ENCODE assay signal across 27 cellular contexts in the genomic region with DNA sequence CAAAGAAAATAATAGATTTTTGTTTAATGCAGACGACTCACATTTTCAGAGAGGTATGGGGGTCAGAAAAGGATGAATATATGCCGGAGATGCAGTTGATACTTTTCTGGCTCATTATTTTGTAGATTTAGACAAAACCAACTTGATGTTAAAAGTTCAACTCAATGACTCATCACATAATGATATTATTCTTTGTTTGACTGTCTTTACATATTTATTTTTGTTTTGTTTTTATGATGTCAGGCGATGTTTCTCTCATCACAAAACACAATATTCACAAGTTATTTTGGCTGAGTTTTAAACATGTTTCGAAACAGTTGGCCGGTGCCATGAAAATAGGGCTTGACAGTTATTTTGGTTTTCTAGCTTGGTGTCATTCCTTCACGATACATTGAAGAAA. TPM values are rescaled to one million over a fixed set of nuclear protein-coding genes. Genes with fewer than 3 reads are reported as not detected.
DNase-seq lines count a peak whose midpoint lies in the region; ATAC-seq, FAIRE-seq and TF ChIP-seq lines count a peak whose summit lies in the region.
"Had no signal": no experiment of that assay in that cellular context is flagged by ENCODE, and none has a peak within 500 bp of the region (broad histone marks: within the 10 kb centered on the region; RNA-seq: fewer than 3 reads in every experiment).

No MANE protein-coding gene starts in this region.

- H3K27ac ChIP-seq in A549 (no peak overlapping the region), IMR-90 (ENCODE audit: insufficient read depth, low read length) (no peak overlapping the region)
- H3K27ac ChIP-seq: BLaER1 treated with 17β-estradiol and CSF1 and Interleukin-3, amounts not matched to agents 10 nM and 100 nM; lower lobe of right lung; spleen; tibial artery; VCaP had no signal

- H3K9me3 ChIP-seq in A549 = peaks cover 4% of the 10 kb centered on the region; the same call in 2 of the 3 replicates
- 0 out of 2 replicates have a peak, but pooled peaks cover 2% of the 10 kb centered on the region for H3K9me3 ChIP-seq in IMR-90 (ENCODE audit: control insufficient read depth, insufficient read depth, low read length)
- H3K9me3 ChIP-seq: HAP-1, lower lobe of right lung, tibial artery had no signal

- no peak overlapping the region for H4K91ac ChIP-seq in IMR-90 (ENCODE audit: insufficient read depth, low read depth, low read length)

- H2BK5ac ChIP-seq in IMR-90 (ENCODE audit: low read depth, low read length, poor library complexity, severe bottlenecking) = no peak overlapping the region

- H4K5ac ChIP-seq in IMR-90 (ENCODE audit: low read depth, low read length) = no peak overlapping the region

- no peaks in the 10 kb centered on the region for H3K36me3 ChIP-seq in IMR-90 (ENCODE audit: control insufficient read depth, insufficient read depth, low read length)
- H3K36me3 ChIP-seq: BLaER1 treated with 17β-estradiol and CSF1 and Interleukin-3, amounts not matched to agents 10 nM and 100 nM; HAP-1; lower lobe of right lung; spleen; tibial artery had no signal

- no peak for DNase-seq in A549 (ENCODE audit: low read depth in 1 of 2, low spot score in 1 of 2)
- peak; percentile 57 for DNase-seq in IMR-90
- peak; percentile 18 to 32 for DNase-seq in dermis microvascular lymphatic vessel endothelial cell (ENCODE audit: low read depth in 2 of 2)
- peak; percentile 49 for DNase-seq in myocyte (ENCODE audit: low read depth)
- DNase-seq in C1 segment of cervical spinal cord (lab: John Stamatoyannopoulos, UW) = no peak
- no peak for DNase-seq in cortex of kidney (lab: John Stamatoyannopoulos, UW)
- DNase-seq in NCI-H1048 (lab: John Stamatoyannopoulos, UW) = no peak
- DNase-seq: activated CD4-positive, alpha-beta T cell treated with anti-CD3 and anti-CD28 coated beads, Interleukin-2, amount 50 U/mL, for 1 hour; activated naive CD8-positive, alpha-beta T cell treated with anti-CD3 and anti-CD28 coated beads, Interleukin-2, amount 10 ng/mL, durations not matched to agents 7 days and 5 days; lower lobe of right lung; NCI-H187; NCI-H748 treated with DMSO at 0.1 percent for 48 hours; spleen; stimulated activated CD4-positive, alpha-beta T cell treated with anti-CD3 and anti-CD28 coated beads, Interleukin-4, amount 100 ng/mL, for 24 hours; stimulated activated naive CD8-positive, alpha-beta T cell treated with anti-CD3 and anti-CD28 coated beads, Interleukin-15, Interleukin-2, amounts not matched to agents 100 U/mL and 50 U/mL, for 24 hours; tibial artery had no signal

- peaks cover 24% of the 10 kb centered on the region for H3K27me3 ChIP-seq in IMR-90 (ENCODE audit: control insufficient read depth, insufficient read depth, low read length)
- H3K27me3 ChIP-seq: BLaER1 treated with 17β-estradiol and CSF1 and Interleukin-3, amounts not matched to agents 10 nM and 100 nM had no signal

- no peak overlapping the region for H3K14ac ChIP-seq in IMR-90 (replicated peaks; ENCODE audit: low read depth, low read length)

- H2BK15ac ChIP-seq in IMR-90 (ENCODE audit: low read depth, low read length) = no peak overlapping the region

- TF ChIP-seq RAD21 in A549 (conservative IDR thresholded peaks at IDR 0.05 in 1 of 2, IDR thresholded peaks at IDR 0.05 in 1 of 2) (no peak), IMR-90 (IDR thresholded peaks at IDR 0.05; ENCODE audit: low read length) (no peak)

- H3K18ac ChIP-seq in IMR-90 (ENCODE audit: low read depth, low read length) = no peak overlapping the region

- TF ChIP-seq CTCF in A549 (IDR thresholded peaks at IDR 0.05) (no peak), IMR-90 (conservative IDR thresholded peaks at IDR 0.05; ENCODE audit: low read depth, low read length) (no peak)

- no peak overlapping the region for H2AK5ac ChIP-seq in IMR-90 (ENCODE audit: low read depth, low read length)

- H3K4me3 ChIP-seq in A549 (no peak overlapping the region), IMR-90 (ENCODE audit: insufficient read depth, low read depth, low read length) (no peak overlapping the region)
- H3K4me3 ChIP-seq: BLaER1 treated with 17β-estradiol and CSF1 and Interleukin-3, amounts not matched to agents 10 nM and 100 nM; HAP-1; K562; lower lobe of right lung; spleen; tibial artery had no signal

- no TSS peak for BruUV-seq in IMR-90 (replicated peaks; lab: Mats Ljungman, UMichigan)

- no peak overlapping the region for H2BK20ac ChIP-seq in IMR-90 (ENCODE audit: low read depth, low read length)

- no peak overlapping the region for H2BK120ac ChIP-seq in IMR-90 (ENCODE audit: low read depth, low read length)

- no peak for FAIRE-seq in A549 (lab: Jason Lieb, UNC)
- FAIRE-seq: A204.1, bronchial epithelial cell, K562, keratinocyte had no signal

- CTCF ChIA-PET in A549 (lab: Yijun Ruan, JAX) (no interaction called here), IMR-90 (lab: Yijun Ruan, JAX) (no interaction called here)

- in situ Hi-C loops in IMR-90 (cut with MboI; ENCODE audit: low sequenced_read_pairs) = no loop called here

- 0 out of 3 replicates have a peak, but pooled peaks cover 3% of the 10 kb centered on the region for H3K4me1 ChIP-seq in A549
- peaks cover 7% of the 10 kb centered on the region for H3K4me1 ChIP-seq in IMR-90 (ENCODE audit: control insufficient read depth, insufficient read depth, low read length)
- H3K4me1 ChIP-seq: BLaER1 treated with 17β-estradiol and CSF1 and Interleukin-3, amounts not matched to agents 10 nM and 100 nM; HAP-1 had no signal

- H3K4me2 ChIP-seq in A549 (no peak overlapping the region), IMR-90 (ENCODE audit: low read depth, low read length) (peak overlapping the region; percentile 36; the same call in 1 of the 2 replicates)
- H3K4me2 ChIP-seq: BLaER1 treated with 17β-estradiol and CSF1 and Interleukin-3, amounts not matched to agents 10 nM and 100 nM had no signal

- no peak for TF ChIP-seq EP300 in A549 (IDR thresholded peaks at IDR 0.05)

- peaks cover 4% of the 10 kb centered on the region; the same call in 1 of the 2 replicates for H3K9me1 ChIP-seq in IMR-90 (ENCODE audit: insufficient read depth, low read length)

- no peak overlapping the region for H3K23ac ChIP-seq in IMR-90 (ENCODE audit: low read depth, low read length)

- H3K79me1 ChIP-seq in IMR-90 (ENCODE audit: low read depth in 1 of 2, low read length in 2 of 2) = no peaks in the 10 kb centered on the region

- no peak overlapping the region for H3K9ac ChIP-seq in IMR-90 (ENCODE audit: low read depth, low read length)
- H3K9ac ChIP-seq: BLaER1 treated with 17β-estradiol and CSF1 and Interleukin-3, amounts not matched to agents 10 nM and 100 nM had no signal

- H4K20me1 ChIP-seq in IMR-90 (ENCODE audit: insufficient read depth, low read length) = no peaks in the 10 kb centered on the region
- H4K20me1 ChIP-seq: BLaER1 treated with 17β-estradiol and CSF1 and Interleukin-3, amounts not matched to agents 10 nM and 100 nM had no signal

- no peak overlapping the region for H3K56ac ChIP-seq in IMR-90 (ENCODE audit: extremely low read depth, insufficient read depth, low read length)

- dilution Hi-C loops in IMR-90 (cut with HindIII; ENCODE audit: low sequenced_read_pairs, unreplicated experiment) = no loop called here

- POLR2A ChIA-PET in A549 (lab: Yijun Ruan, JAX) (no interaction called here), IMR-90 (lab: Charles Lee; ENCODE audit: unreplicated experiment) (no interaction called here)

- H2AFZ ChIP-seq in IMR-90 (replicated peaks; ENCODE audit: low read length, poor library complexity) = no peak overlapping the region

- ATAC-seq in A549 = no peak
- ATAC-seq in IMR-90 (ENCODE audit: low read depth) = peak; percentile 33
- ATAC-seq in GM21381 (IDR thresholded peaks at IDR 0.05; ENCODE audit: unreplicated experiment) = no peak
- ATAC-seq: lower lobe of right lung; stimulated activated naive CD8-positive, alpha-beta T cell treated with anti-CD3 and anti-CD28 coated beads, Interleukin-15, Interleukin-2, amounts not matched to agents 100 U/mL and 50 U/mL, for 24 hours had no signal

- 69% methylated on average over 6 of the region's 6 CpGs for WGBS in A549 (ENCODE audit: missing lambda C conversion rate)
- no CpG with 5 or more reads among the region's 6 CpGs for WGBS in IMR-90 (ENCODE audit: extremely low coverage in 2 of 2, insufficient read length in 1 of 2), 2 experiments

- H2AK9ac ChIP-seq in IMR-90 (replicated peaks; ENCODE audit: low read depth, low read length, poor library complexity) = no peak overlapping the region

- intact Hi-C loops in IMR-90 (cut with micrococcal nuclease) = loop anchor here (5.0 kb wide), 1 partner anchor 184 kb away; no protein-coding TSS in a partner anchor

- no peak overlapping the region for H4K8ac ChIP-seq in IMR-90 (ENCODE audit: low read depth in 2 of 2, low read length in 2 of 2)

- no peak for TF ChIP-seq POLR2A in A549 (IDR thresholded peaks at IDR 0.05; ENCODE audit: low read length)
- no peak for TF ChIP-seq POLR2A in IMR-90 (IDR thresholded peaks at IDR 0.05; ENCODE audit: low read depth, low read length)

- H3K4ac ChIP-seq in IMR-90 (ENCODE audit: low read depth, low read length) = no peak overlapping the region

TF ChIP-seq in IMR-90, 13 proteins besides CTCF, POLR2A, EP300 and RAD21 (continues in another document):
- TF ChIP-seq NFE2L2 (IDR thresholded peaks at IDR 0.05; ENCODE audit: low read depth, low read length) = peak; percentile 54; the same call in 1 of the 2 replicates

RNA-seq across cellular contexts. Expression of a gene that starts 1.3 kb away (rescaled TPM):
- polyA plus RNA-seq in A549 (2011; rRNA removed) (not detected in 2 replicates), A549 (2017; fragmentation: RNase III; extraction: RNeasy Plus Mini Kit Qiagen cat#74134 plus additional on column Dnase treatment) (0.05 TPM in 1 of 3 replicates, not detected in the others), IMR-90 (2012; rRNA removed) (0.06 TPM in 1 of 2 replicates, not detected in the other)
- polyA plus RNA-seq in A549 (2012; cell fraction: cytosol; rRNA removed) = 0.03 TPM in 1 of 2 replicates, not detected in the other
- polyA plus RNA-seq in A549 (2012; cell fraction: nucleus; rRNA removed) = 0.07 TPM in 2 replicates
- not detected in 2 replicates for polyA minus RNA-seq in A549 (2011; rRNA and poly(A)+ RNA removed)
- total RNA-seq in IMR-90 (2012; rRNA removed) (not detected in 2 replicates), dermis microvascular lymphatic vessel endothelial cell (not detected in 2 replicates), myocyte (10.6 and 13.9 TPM in 2 replicates)
- polyA plus RNA-seq in IMR-90 (2012; cell fraction: cytosol; rRNA removed) = not detected in 2 replicates
- polyA plus RNA-seq in IMR-90 (2012; cell fraction: nucleus; rRNA removed; ENCODE audit: low replicate concordance) = 0.04 TPM in 1 of 2 replicates, not detected in the other
- 12.2 TPM for polyA plus RNA-seq in myocyte (2012)
- total RNA-seq: activated naive CD8-positive, alpha-beta T cell treated with anti-CD3 and anti-CD28 coated beads, Interleukin-2, amount 10 ng/mL, durations not matched to agents 7 days and 5 days; bronchial epithelial cell; G401; K562; lower lobe of right lung; mucosa of gallbladder; pulmonary artery endothelial cell; spleen had no signal
- polyA plus RNA-seq: K562, keratinocyte had no signal

RNA-seq across cellular contexts. Expression of a gene that starts 35.7 kb away (rescaled TPM):
- polyA plus RNA-seq in A549 (2011; rRNA removed) (4.4 and 4.9 TPM in 2 replicates), A549 (2017; fragmentation: RNase III; extraction: RNeasy Plus Mini Kit Qiagen cat#74134 plus additional on column Dnase treatment) (9.3 to 13.4 TPM (median 13.1 TPM) in 3 replicates), IMR-90 (2012; rRNA removed) (3.9 and 4.8 TPM in 2 replicates)
- polyA plus RNA-seq in A549 (2012; cell fraction: cytosol; rRNA removed) = 10.2 and 18.1 TPM in 2 replicates
- polyA plus RNA-seq in A549 (2012; cell fraction: nucleus; rRNA removed) = 22.2 and 33.0 TPM in 2 replicates
- polyA minus RNA-seq in A549 (2011; rRNA and poly(A)+ RNA removed) = 10.2 and 10.5 TPM in 2 replicates
- total RNA-seq in IMR-90 (2012; rRNA removed) (3.6 and 4.4 TPM in 2 replicates), dermis microvascular lymphatic vessel endothelial cell (11.8 and 31.7 TPM in 2 replicates), myocyte (5.2 TPM in 2 replicates)
- polyA plus RNA-seq in IMR-90 (2012; cell fraction: cytosol; rRNA removed) = 2.1 and 4.9 TPM in 2 replicates
- 5.1 and 9.6 TPM in 2 replicates for polyA plus RNA-seq in IMR-90 (2012; cell fraction: nucleus; rRNA removed; ENCODE audit: low replicate concordance)
- polyA plus RNA-seq in myocyte (2012) = 53.1 TPM

Comparison
In these comparisons a context has a peak if more than half of its experiments do, and no peak if none do; other contexts are left out.
1. DNase-seq: peak in IMR-90 (single experiment), dermis microvascular lymphatic vessel endothelial cell (2 of 2) and myocyte (single experiment); none in A549 (0 of 2), C1 segment of cervical spinal cord (0 of 14), cortex of kidney (single experiment) and NCI-H1048 (single experiment).
2. RNA of a gene that starts 1.3 kb away (total RNA-seq): 10.6 to 13.9 TPM in myocyte; not detected in IMR-90 and not detected in dermis microvascular lymphatic vessel endothelial cell; every median in the first group is over 10 times any median in the second.